ENCODE assay signal across 9 cellular contexts in genomic region chr12:1591029-1591428, GRCh38. TPM values are rescaled to one million over a fixed set of nuclear protein-coding genes. Genes with fewer than 3 reads are reported as not detected.
DNase-seq lines count a peak whose midpoint lies in the region; ATAC-seq and TF ChIP-seq lines count a peak whose summit lies in the region.
"Had no signal": no experiment of that assay in that cellular context is flagged by ENCODE, and none has a peak within 500 bp of the region (broad histone marks: within the 10 kb centered on the region; RNA-seq: fewer than 3 reads in every experiment).

No MANE protein-coding gene starts in this region.

- peaks cover 65% of the 10 kb centered on the region for H3K79me2 ChIP-seq in mammary epithelial cell (ENCODE audit: insufficient read depth, low read length)

- H3K9ac ChIP-seq in mammary epithelial cell (ENCODE audit: insufficient read depth, low read length): no peak overlapping the region
- peak overlapping the region; percentile 64 for H3K9ac ChIP-seq in mucosa of stomach (ENCODE audit: low read length)

- TF ChIP-seq CTCF in GM06990 (IDR thresholded peaks at IDR 0.05; ENCODE audit: insufficient read depth, low read length, poor library complexity, severe bottlenecking): peak; percentile 14
- TF ChIP-seq CTCF in mammary epithelial cell (conservative IDR thresholded peaks at IDR 0.05 in 1 of 2, IDR thresholded peaks at IDR 0.05 in 1 of 2; ENCODE audit: extremely low read depth in 1 of 2, insufficient read depth in 1 of 2, low read depth in 1 of 2, low read length in 2 of 2): peak; percentile 3 to 42

- ATAC-seq in HG03521 (IDR thresholded peaks at IDR 0.05; ENCODE audit: unreplicated experiment): no peak
- no peak for ATAC-seq in HG03460 (IDR thresholded peaks at IDR 0.05; ENCODE audit: unreplicated experiment)

- no peak overlapping the region for H2AFZ ChIP-seq in mammary epithelial cell (ENCODE audit: low read depth, low read length)

- H3K27me3 ChIP-seq in GM06990 (replicated peaks; ENCODE audit: control insufficient read depth, insufficient read depth, low read length) (no peaks in the 10 kb centered on the region), mammary epithelial cell (ENCODE audit: insufficient read depth, low read length) (no peaks in the 10 kb centered on the region), mucosa of stomach (ENCODE audit: control insufficient read depth, insufficient read depth, low read length) (no peaks in the 10 kb centered on the region)
- H3K27me3 ChIP-seq: Peyer's patch had no signal

- H3K4me1 ChIP-seq in mammary epithelial cell (ENCODE audit: insufficient read depth, low read length) (peaks cover 43% of the 10 kb centered on the region), mucosa of stomach (ENCODE audit: control insufficient read depth, insufficient read depth, low read length) (peaks cover 43% of the 10 kb centered on the region)

- in situ Hi-C loops in mammary epithelial cell (cut with MboI; ENCODE audit: low sequenced_read_pairs in 2 of 2): loop anchor here (25.0 kb wide), 2 partner anchors 779 to 1029 kb away; no protein-coding TSS in a partner anchor

- intact Hi-C loops in mammary epithelial cell (cut with micrococcal nuclease): loop anchor here (5.0 kb wide), 1 partner anchor 1019 kb away; no protein-coding TSS in a partner anchor

- DNase-seq in GM06990 (ENCODE audit: extremely low read depth, insufficient read length) (no peak), NCI-H526 (lab: John Stamatoyannopoulos, UW) (peak; percentile 46 to 49), mammary epithelial cell (peak; percentile 52), cerebellar cortex (ENCODE audit: low spot score) (no peak), epidermal melanocyte (ENCODE audit: insufficient read length, low spot score) (no peak)

- no peaks in the 10 kb centered on the region for H3K9me3 ChIP-seq in mammary epithelial cell (replicated peaks; ENCODE audit: insufficient read depth, low read length)
- no peaks in the 10 kb centered on the region for H3K9me3 ChIP-seq in mucosa of stomach (ENCODE audit: control insufficient read depth, low read length)
- H3K9me3 ChIP-seq: Peyer's patch had no signal

- BruUV-seq in mammary epithelial cell (replicated peaks; lab: Mats Ljungman, UMichigan): no TSS peak

- H3K27ac ChIP-seq in mammary epithelial cell (ENCODE audit: insufficient read depth, low read depth, low read length): no peak overlapping the region

- H4K20me1 ChIP-seq in mammary epithelial cell (ENCODE audit: insufficient read depth, low read length): peaks cover 3% of the 10 kb centered on the region

- peak overlapping the region; percentile 100 for H3K4me2 ChIP-seq in mammary epithelial cell (ENCODE audit: insufficient read depth, low read depth, low read length)

- no peak overlapping the region for H3K4me3 ChIP-seq in GM06990 (replicated peaks; ENCODE audit: low read depth, low read length)
- peak overlapping the region in 2 of 3 experiments; percentile 28 to 40 for H3K4me3 ChIP-seq in mammary epithelial cell (replicated peaks in 1 of 3; ENCODE audit: insufficient read depth in 1 of 3, low read depth in 2 of 3, low read length in 3 of 3)
- H3K4me3 ChIP-seq in mucosa of stomach (ENCODE audit: low read length): peak overlapping the region; percentile 26

- H3K36me3 ChIP-seq in GM06990 (ENCODE audit: control insufficient read depth, insufficient read depth, low read length) (no peaks in the 10 kb centered on the region), mammary epithelial cell (ENCODE audit: insufficient read depth, low read length) (no peaks in the 10 kb centered on the region), mucosa of stomach (ENCODE audit: control insufficient read depth, insufficient read depth, low read length) (no peaks in the 10 kb centered on the region)
- H3K36me3 ChIP-seq: Peyer's patch had no signal

- WGBS in mammary epithelial cell (ENCODE audit: low coverage, missing lambda C conversion rate): 5% methylated on average over 4 of the region's 4 CpGs

- dilution Hi-C loops in mammary epithelial cell (cut with HindIII; ENCODE audit: low sequenced_read_pairs): no loop called here

- CTCF ChIA-PET in mammary epithelial cell (lab: Charles Lee; ENCODE audit: low non-redundant PET): no interaction called here

RNA-seq across cellular contexts. Expression of gene FBXL14, which starts 3.4 kb away (rescaled TPM):
- 10 to 100 TPM in 1 of 2 donors, 1 to 10 TPM in 1; 8.8 to 10.0 TPM for total RNA-seq in mammary epithelial cell
- 6.6 TPM for polyA plus RNA-seq in mammary epithelial cell
- polyA minus RNA-seq in mammary epithelial cell: 1.4 TPM

RNA-seq across cellular contexts. Expression of gene WNT5B, which starts 38.0 kb away (rescaled TPM):
- 10 to 100 TPM in 1 of 2 donors, 1 to 10 TPM in 1; 4.3 to 51.0 TPM for total RNA-seq in mammary epithelial cell
- polyA plus RNA-seq in mammary epithelial cell: 10.4 TPM
- polyA minus RNA-seq in mammary epithelial cell: 1.0 TPM

Comparison
In these comparisons a context has a peak if more than half of its experiments do, and no peak if none do; other contexts are left out.
1. DNase-seq: peak in NCI-H526 (2 of 2) and mammary epithelial cell (single experiment); none in GM06990 (single experiment), cerebellar cortex (single experiment) and epidermal melanocyte (single experiment).